8 cellular contexts compared by ENCODE assay signal in the genomic region with DNA sequence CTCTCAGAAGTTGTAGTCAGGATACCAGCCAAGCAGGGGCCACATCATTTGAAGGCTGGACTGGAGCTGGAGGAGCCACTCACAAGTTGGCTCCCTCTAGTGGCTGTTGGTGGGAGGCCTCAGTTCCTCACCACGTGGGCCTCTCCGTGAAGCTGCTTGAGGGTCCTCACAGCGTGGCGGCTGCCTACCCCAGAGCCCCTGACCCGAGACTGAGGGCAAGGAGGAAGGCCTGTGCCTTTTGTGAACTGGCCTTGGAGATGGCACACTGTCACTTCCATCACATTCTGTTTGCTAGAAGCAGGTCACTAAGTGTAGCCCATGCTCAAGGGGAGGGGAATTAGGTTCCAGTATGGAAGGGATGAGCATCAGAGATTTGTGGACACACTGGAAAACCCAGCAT. TPM values are rescaled to one million over a fixed set of nuclear protein-coding genes. Genes with fewer than 3 reads are reported as not detected.
A peak's percentile ranks its signal among the peaks of the same experiment; 100 is the strongest.
DNase-seq lines count a peak whose midpoint lies in the region; ATAC-seq and TF ChIP-seq lines count a peak whose summit lies in the region.

No MANE protein-coding gene starts in this region.

- no peaks in the 10 kb centered on the region for H3K9me3 Mint-ChIP-seq in activated CD8-positive, alpha-beta T cell treated with anti-CD3 and anti-CD28 coated beads for 36 hours

- H3K4me3 Mint-ChIP-seq in activated CD8-positive, alpha-beta T cell treated with anti-CD3 and anti-CD28 coated beads for 36 hours, result no peak overlapping the region

- H3K27ac ChIP-seq in AG04450 (ENCODE audit: low read depth, low read length), result no peak overlapping the region

- H3K9me3 ChIP-seq in AG04450 (ENCODE audit: control insufficient read depth, insufficient read depth, low read length), result no peaks in the 10 kb centered on the region; the same call in 1 of the 2 replicates

- DNase-seq in AG04450 (ENCODE audit: low read depth, low spot score), result peak; percentile 18
- DNase-seq in GM19238 (ENCODE audit: insufficient read length, low spot score), result peak; percentile 68
- peak; percentile 14 for DNase-seq in NCI-H524 treated with DMSO at 0.1 percent for 48 hours (lab: John Stamatoyannopoulos, UW)
- peak; percentile 85 for DNase-seq in activated CD8-positive, alpha-beta T cell treated with anti-CD3 and anti-CD28 coated beads for 36 hours
- peak; percentile 57 for DNase-seq in effector CD8-positive, alpha-beta T cell (lab: John Stamatoyannopoulos, UW)
- DNase-seq in myocyte (ENCODE audit: low read depth), result peak; percentile 54
- peak; percentile 80 for DNase-seq in stimulated activated naive CD8-positive, alpha-beta T cell treated with anti-CD3 and anti-CD28 coated beads, Interleukin-15, Interleukin-2, amounts not matched to agents 100 U/mL and 50 U/mL, for 24 hours

- H3K27me3 ChIP-seq in AG04450 (ENCODE audit: control insufficient read depth, insufficient read depth, low read length), result no peaks in the 10 kb centered on the region

- H3K36me3 Mint-ChIP-seq in activated CD8-positive, alpha-beta T cell treated with anti-CD3 and anti-CD28 coated beads for 36 hours (ENCODE audit: low read depth), result no peaks in the 10 kb centered on the region

- POLR2A ChIA-PET in AG04450 (lab: Yijun Ruan, JAX), result interaction anchor here (1.1 kb wide), 1 partner anchor 158 kb away, joined by 5 read pairs; no protein-coding TSS in a partner anchor
- POLR2A ChIA-PET in activated CD8-positive, alpha-beta T cell treated with anti-CD3 and anti-CD28 coated beads for 36 hours (lab: Charles Lee), result no interaction called here

- intact Hi-C loops in activated CD8-positive, alpha-beta T cell treated with anti-CD3 and anti-CD28 coated beads for 36 hours (cut with micrococcal nuclease), result loop anchor here (10.0 kb wide), 1 partner anchor 144 kb away; no protein-coding TSS in a partner anchor

- ATAC-seq in activated CD8-positive, alpha-beta T cell treated with anti-CD3 and anti-CD28 coated beads for 36 hours, result peak; percentile 83
- ATAC-seq in stimulated activated naive CD8-positive, alpha-beta T cell treated with anti-CD3 and anti-CD28 coated beads, Interleukin-15, Interleukin-2, amounts not matched to agents 100 U/mL and 50 U/mL, for 24 hours, result peak; percentile 57
- ATAC-seq in GM18505 (IDR thresholded peaks at IDR 0.05; ENCODE audit: unreplicated experiment), result no peak

- TF ChIP-seq POLR2A in GM18505 (IDR thresholded peaks at IDR 0.05; ENCODE audit: borderline replicate concordance, extremely low read depth, insufficient read depth, insufficient read length), result no peak

- peak overlapping the region; percentile 61 for H3K27ac Mint-ChIP-seq in activated CD8-positive, alpha-beta T cell treated with anti-CD3 and anti-CD28 coated beads for 36 hours

- no peaks in the 10 kb centered on the region for H3K27me3 Mint-ChIP-seq in activated CD8-positive, alpha-beta T cell treated with anti-CD3 and anti-CD28 coated beads for 36 hours

- TF ChIP-seq CTCF in AG04450 (IDR thresholded peaks at IDR 0.05; ENCODE audit: low read depth, low read length), result peak; percentile 85
- TF ChIP-seq CTCF in activated CD8-positive, alpha-beta T cell treated with anti-CD3 and anti-CD28 coated beads for 36 hours (IDR thresholded peaks at IDR 0.05), result peak; percentile 94

- CTCF ChIA-PET in AG04450 (lab: Charles Lee), result interaction anchor here (0.8 to 2.4 kb wide), 12 partner anchors 10 to 158 kb away, joined by 3 to 29 read pairs (median 4); no protein-coding TSS in a partner anchor
- CTCF ChIA-PET in activated CD8-positive, alpha-beta T cell treated with anti-CD3 and anti-CD28 coated beads for 36 hours (lab: Charles Lee), result interaction anchor here (0.6 to 11.9 kb wide), 29 partner anchors 8 to 221 kb away, joined by 3 to 179 read pairs (median 5); partner anchors contain the start of gene TLE6

- peaks cover 8% of the 10 kb centered on the region for H3K4me1 Mint-ChIP-seq in activated CD8-positive, alpha-beta T cell treated with anti-CD3 and anti-CD28 coated beads for 36 hours (ENCODE audit: low read depth)

- no peak overlapping the region for H3K4me3 ChIP-seq in AG04450 (ENCODE audit: low read depth, low read length)

RNA-seq across cellular contexts. Expression of gene GNA11, which starts 14.6 kb away (rescaled TPM):
- polyA plus RNA-seq in AG04450 (2011; rRNA removed), result 8.9 and 17.2 TPM in 2 replicates
- polyA minus RNA-seq in AG04450 (2011; rRNA and poly(A)+ RNA removed), result 15.2 and 22.2 TPM in 2 replicates
- total RNA-seq in activated CD8-positive, alpha-beta T cell treated with anti-CD3 and anti-CD28 coated beads for 36 hours, result 1 to 10 TPM; 5.2 to 5.4 TPM
- total RNA-seq in myocyte, result 52.1 and 54.6 TPM in 2 replicates
- polyA plus RNA-seq in myocyte (2012), result 68.1 TPM

RNA-seq across cellular contexts. Expression of gene GNA15, which starts 27.1 kb away (rescaled TPM):
- polyA plus RNA-seq in AG04450 (2011; rRNA removed), result not detected in 2 replicates
- polyA minus RNA-seq in AG04450 (2011; rRNA and poly(A)+ RNA removed), result not detected in 2 replicates
- total RNA-seq in activated CD8-positive, alpha-beta T cell treated with anti-CD3 and anti-CD28 coated beads for 36 hours, result 10 to 100 TPM; 44.1 to 45.5 TPM
- 0.05 and 0.47 TPM in 2 replicates for total RNA-seq in myocyte
- not detected for polyA plus RNA-seq in myocyte (2012)

RNA-seq across cellular contexts. Expression of gene TLE5, which starts 46.5 kb away (rescaled TPM):
- polyA plus RNA-seq in AG04450 (2011; rRNA removed), result 317 and 392 TPM in 2 replicates
- polyA minus RNA-seq in AG04450 (2011; rRNA and poly(A)+ RNA removed), result 348 and 444 TPM in 2 replicates
- 100 to 1,000 TPM; 283 to 296 TPM for total RNA-seq in activated CD8-positive, alpha-beta T cell treated with anti-CD3 and anti-CD28 coated beads for 36 hours
- total RNA-seq in myocyte, result 295 and 328 TPM in 2 replicates
- 493 TPM for polyA plus RNA-seq in myocyte (2012)

Comparison
In these comparisons a context has a peak if more than half of its experiments do, and no peak if none do; other contexts are left out.
1. DNase-seq: peak in every context shown above with its lines; median percentile 85 in activated CD8-positive, alpha-beta T cell treated with anti-CD3 and anti-CD28 coated beads for 36 hours; 80 in stimulated activated naive CD8-positive, alpha-beta T cell treated with anti-CD3 and anti-CD28 coated beads, Interleukin-15, Interleukin-2, amounts not matched to agents 100 U/mL and 50 U/mL, for 24 hours; 68 in GM19238; 57 in effector CD8-positive, alpha-beta T cell; 54 in myocyte; 18 in AG04450; 14 in NCI-H524 treated with DMSO at 0.1 percent for 48 hours.
2. RNA of gene GNA15, which starts 27.1 kb away (total RNA-seq): 44.1 to 45.5 TPM in activated CD8-positive, alpha-beta T cell treated with anti-CD3 and anti-CD28 coated beads for 36 hours; 0.05 to 0.47 TPM in myocyte; every median in the first group is over 10 times any median in the second.